ENCODE assay signal across 8 cellular contexts in genomic region chr12:120115066-120115465, GRCh38. TPM values are rescaled to one million over a fixed set of nuclear protein-coding genes. Genes with fewer than 3 reads are reported as not detected.
DNase-seq lines count a peak whose midpoint lies in the region; ATAC-seq and TF ChIP-seq lines count a peak whose summit lies in the region.
"Had no signal": no experiment of that assay in that cellular context is flagged by ENCODE, and none has a peak within 500 bp of the region (broad histone marks: within the 10 kb centered on the region; RNA-seq: fewer than 3 reads in every experiment).

No MANE protein-coding gene starts in this region.

- peaks cover 40 to 41% of the 10 kb centered on the region in 2 experiments for H3K4me1 Mint-ChIP-seq in H9

- no peak overlapping the region for H2BK20ac ChIP-seq in H9 (ENCODE audit: low read depth, low read length, poor library complexity, severe bottlenecking)

- no peaks in the 10 kb centered on the region; the same call in 1 of the 2 replicates for H3K27me3 Mint-ChIP-seq in H9 (ENCODE audit: low read depth)

- intact Hi-C loops in spleen (cut with DNase I; ENCODE audit: low total_unique reads) = no loop called here
- intact Hi-C loops in lower leg skin (cut with DNase I; ENCODE audit: low total_unique reads) = no loop called here
- intact Hi-C loops in left ventricle myocardium superior (cut with micrococcal nuclease) = no loop called here

- DNase-seq in H9 (no peak), fibroblast of the aortic adventitia (ENCODE audit: low read depth) (no peak), spleen (no peak), lower leg skin (ENCODE audit: low spot score in 2 of 2) (no peak), left ventricle myocardium superior (no peak)
- DNase-seq: hippocampal formation had no signal

- H3K9ac ChIP-seq in H9 (ENCODE audit: extremely low read depth, insufficient read length, low read length) = peak overlapping the region; percentile 89

- peaks cover 0 to 22% (median 5%) of the 10 kb centered on the region in 6 donors for H3K36me3 ChIP-seq in spleen

- H3K4ac ChIP-seq in H9 (ENCODE audit: low read depth, low read length) = no peak overlapping the region

- peak overlapping the region; percentile 89 to 91 for H3K4me3 Mint-ChIP-seq in H9

- no peak overlapping the region for H2BK120ac ChIP-seq in H9 (ENCODE audit: low read depth, low read length, poor library complexity, severe bottlenecking)

- no CpG with 5 or more reads among the region's 3 CpGs for WGBS in H9 (ENCODE audit: extremely low coverage, insufficient read length, low lambda C conversion rate)
- WGBS in spleen, 5 donors = 46 to 60% (median 52%) methylated on average over 3 of the region's 3 CpGs
- whole genome bisulfite sequencing in lower leg skin, 2 donors = 68 to 74% methylated on average over 3 of the region's 3 CpGs

- H3K23me2 ChIP-seq in H9 (ENCODE audit: insufficient read length, low read depth, low read length, poor library complexity, severe bottlenecking) = peaks cover 10% of the 10 kb centered on the region

- no peak overlapping the region for H3K18ac ChIP-seq in H9 (ENCODE audit: insufficient read length, low read depth, low read length)

- H3K79me1 ChIP-seq in H9 (ENCODE audit: insufficient read depth, low read depth, low read length, poor library complexity, severe bottlenecking) = peaks cover 2% of the 10 kb centered on the region

- no peaks in the 10 kb centered on the region; a peak in 1 of 5 replicates for H3K9me3 Mint-ChIP-seq in H9

- no peak overlapping the region for H3K27ac ChIP-seq in H9 (ENCODE audit: insufficient read length, low read depth, low read length)
- H3K27ac ChIP-seq in spleen = peak overlapping the region in 3 of 8 donors; percentile 97 to 98 (median 98)

- H3K36me3 Mint-ChIP-seq in H9 (ENCODE audit: insufficient read depth in 1 of 3, low read depth in 3 of 3) = peaks cover 10 to 34% (median 16%) of the 10 kb centered on the region in 3 experiments

- peak overlapping the region; percentile 85 for H3K4me2 ChIP-seq in H9 (ENCODE audit: insufficient read depth, insufficient read length, low read length)

- no peak overlapping the region for H3K14ac ChIP-seq in H9 (ENCODE audit: insufficient read depth, low read length)

- no peak overlapping the region for H2AFZ ChIP-seq in H9 (ENCODE audit: low read length)

- H3K9me3 ChIP-seq in H9 (ENCODE audit: control insufficient read depth, low read depth, low read length) (no peaks in the 10 kb centered on the region), spleen (no peaks in the 10 kb centered on the region)

- H3K4me1 ChIP-seq in H9 (ENCODE audit: insufficient read depth, low read length) (peaks cover 6% of the 10 kb centered on the region), spleen (peaks cover 58 to 90% (median 84%) of the 10 kb centered on the region in 6 donors)

- no peaks in the 10 kb centered on the region for H3K27me3 ChIP-seq in H9 (ENCODE audit: insufficient read depth, low read length)
- no peaks in the 10 kb centered on the region for H3K27me3 ChIP-seq in spleen (replicated peaks in 1 of 7)

- no peak for TF ChIP-seq CTCF in H9 (conservative IDR thresholded peaks at IDR 0.05)
- TF ChIP-seq CTCF in WI38 (IDR thresholded peaks at IDR 0.05; ENCODE audit: low read depth, low read length) = no peak
- TF ChIP-seq CTCF in fibroblast of the aortic adventitia (IDR thresholded peaks at IDR 0.05; ENCODE audit: insufficient read depth, low read length) = no peak
- TF ChIP-seq CTCF in spleen (IDR thresholded peaks at IDR 0.05 in 8 of 11, conservative IDR thresholded peaks at IDR 0.05 in 3 of 11) = no peak
- no peak for TF ChIP-seq CTCF in lower leg skin (IDR thresholded peaks at IDR 0.05)

- H2BK12ac ChIP-seq in H9 (ENCODE audit: insufficient read length, low read depth, low read length) = no peak overlapping the region

- H4K8ac ChIP-seq in H9 (replicated peaks; ENCODE audit: insufficient read length, low read depth, low read length) = no peak overlapping the region

- peaks cover 3% of the 10 kb centered on the region for H4K20me1 ChIP-seq in H9 (ENCODE audit: control insufficient read depth, insufficient read depth, insufficient read length)

- H2AK5ac ChIP-seq in H9 (ENCODE audit: insufficient read length, low read length) = no peak overlapping the region

- peak overlapping the region; percentile 76 for H3K4me3 ChIP-seq in WI38 (ENCODE audit: low read depth, low read length)
- H3K4me3 ChIP-seq in fibroblast of the aortic adventitia (ENCODE audit: low read depth, low read length) = peak overlapping the region; percentile 99
- peak overlapping the region in 6 of 8 donors; percentile 77 to 92 (median 84) for H3K4me3 ChIP-seq in spleen
- H3K4me3 ChIP-seq in lower leg skin (ENCODE audit: low read depth, poor library complexity, severe bottlenecking) = no peak overlapping the region

- H2BK15ac ChIP-seq in H9 (ENCODE audit: low read depth, low read length) = no peak overlapping the region

- no peak overlapping the region for H2BK5ac ChIP-seq in H9 (ENCODE audit: insufficient read length, low read length)

- no peak overlapping the region for H4K91ac ChIP-seq in H9 (ENCODE audit: insufficient read length, low read depth, low read length)

- H3K79me2 ChIP-seq in H9 (ENCODE audit: insufficient read depth, low read length) = peaks cover 22% of the 10 kb centered on the region; the same call in 1 of the 2 replicates

- no peak overlapping the region for H4K5ac ChIP-seq in H9 (ENCODE audit: insufficient read length, low read depth, low read length)

- H3K27ac Mint-ChIP-seq in H9 = peak overlapping the region in 2 of 3 experiments; percentile 58 to 78; a peak in 4 of 7 replicates

- ATAC-seq in GM21528 (IDR thresholded peaks at IDR 0.05; ENCODE audit: low FRiP score, unreplicated experiment) (no peak), left ventricle myocardium superior (no peak)

- no peak for TF ChIP-seq POLR2A in spleen (IDR thresholded peaks at IDR 0.05)
- TF ChIP-seq POLR2A in lower leg skin (IDR thresholded peaks at IDR 0.05) = no peak

- H3K23ac ChIP-seq in H9 (ENCODE audit: insufficient read length, low read depth, low read length) = no peak overlapping the region

- no peak overlapping the region for H3K56ac ChIP-seq in H9 (ENCODE audit: insufficient read length, low read depth, low read length)

- H3T11ph ChIP-seq in H9 (ENCODE audit: low read length) = no peak overlapping the region

RNA-seq across cellular contexts. Expression of gene RAB35, which starts 1.5 kb away (rescaled TPM):
- total RNA-seq in H9 (2021) (60.0 and 60.6 TPM in 2 replicates), fibroblast of the aortic adventitia (ENCODE audit: low replicate concordance) (8.0 and 24.8 TPM in 2 replicates), spleen (10 to 100 TPM; 25.7 to 69.8 (median 58.4) TPM), lower leg skin (10 to 100 TPM; 31.5 to 39.5 (median 33.8) TPM), left ventricle myocardium superior (24.0 TPM)
- polyA plus RNA-seq in spleen = 10 to 100 TPM; 14.8 to 40.1 (median 16.9) TPM
